ENCODE assay signal across 8 cellular contexts in the genomic region with DNA sequence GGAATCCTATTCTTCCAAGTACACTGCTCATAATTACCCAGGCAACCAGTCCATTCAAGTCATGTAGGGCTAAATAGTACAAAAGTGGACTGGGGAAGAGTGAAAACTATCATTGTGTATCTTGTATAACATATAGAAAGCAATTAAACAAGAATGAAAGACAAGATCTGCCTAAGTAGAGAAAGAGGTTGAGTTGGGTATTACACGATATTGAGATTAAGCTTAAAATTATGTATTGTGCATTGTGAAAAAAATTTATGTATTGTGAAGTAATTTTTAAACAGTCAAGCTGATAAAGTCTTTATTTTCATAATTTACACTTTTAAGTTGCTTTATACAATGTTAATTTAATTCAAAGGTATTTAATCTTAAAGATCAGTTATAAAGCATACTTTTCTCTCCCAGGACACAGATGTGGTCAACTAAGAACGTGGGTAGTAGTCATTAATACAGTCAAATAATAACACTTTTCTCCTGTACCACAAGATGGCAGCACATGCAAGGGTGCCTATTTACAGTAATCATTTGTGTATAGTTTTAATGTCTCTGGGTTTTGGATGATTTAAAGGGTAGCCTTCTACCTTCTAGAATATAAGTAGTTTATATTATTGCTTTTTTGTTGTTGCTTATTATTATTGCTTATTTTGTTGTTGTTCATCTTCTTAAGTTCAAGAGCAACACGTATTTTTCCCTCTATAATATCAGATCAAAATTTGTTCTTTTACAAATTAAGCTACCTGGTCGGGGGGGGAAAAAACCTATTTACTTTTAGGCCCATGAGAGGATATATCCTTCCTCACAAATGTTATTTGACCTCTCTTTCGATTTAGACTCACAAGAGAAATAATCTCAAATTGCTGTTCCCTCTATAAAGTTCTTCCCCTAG. TPM values are rescaled to one million over a fixed set of nuclear protein-coding genes. Genes with fewer than 3 reads are reported as not detected.
A peak's percentile ranks its signal among the peaks of the same experiment; 100 is the strongest.
DNase-seq lines count a peak whose midpoint lies in the region; ATAC-seq and TF ChIP-seq lines count a peak whose summit lies in the region.

No MANE protein-coding gene starts in this region.

- no peaks in the 10 kb centered on the region for H3K79me1 ChIP-seq in neuronal stem cell (ENCODE audit: low read depth, low read length)

- no peak overlapping the region for H3K18ac ChIP-seq in neuronal stem cell (ENCODE audit: low read length)

- no peak overlapping the region for H3K14ac ChIP-seq in neuronal stem cell (ENCODE audit: low read length)

- ATAC-seq in GM18858 (IDR thresholded peaks at IDR 0.05; ENCODE audit: unreplicated experiment) = peak; percentile 95
- ATAC-seq in HG02970 (IDR thresholded peaks at IDR 0.05; ENCODE audit: low FRiP score, unreplicated experiment) = peak; percentile 86

- no peaks in the 10 kb centered on the region for H3K9me3 ChIP-seq in neuronal stem cell (replicated peaks in 1 of 2; ENCODE audit: control insufficient read depth in 2 of 2, insufficient read depth in 1 of 2, low read depth in 1 of 2, low read length in 2 of 2)

- no peak overlapping the region for H4K8ac ChIP-seq in neuronal stem cell (ENCODE audit: low read depth, low read length)

- no peak overlapping the region for H4K91ac ChIP-seq in neuronal stem cell (ENCODE audit: low read depth, low read length, poor library complexity)

- no peaks in the 10 kb centered on the region for H3K4me1 ChIP-seq in neuronal stem cell (ENCODE audit: control insufficient read depth in 2 of 2, insufficient read depth in 1 of 2, low read depth in 1 of 2, low read length in 2 of 2)

- no peak overlapping the region for H3K9ac ChIP-seq in neuronal stem cell (ENCODE audit: low read depth, low read length, poor library complexity)

- H2BK120ac ChIP-seq in neuronal stem cell (ENCODE audit: low read depth, low read length) = no peak overlapping the region

- H2AK5ac ChIP-seq in neuronal stem cell (ENCODE audit: low read depth, low read length) = no peak overlapping the region

- H2AFZ ChIP-seq in neuronal stem cell (ENCODE audit: low read length) = no peak overlapping the region

- H3K36me3 ChIP-seq in neuronal stem cell (replicated peaks in 1 of 2; ENCODE audit: control insufficient read depth in 2 of 2, insufficient read depth in 2 of 2, low read length in 2 of 2) = peaks cover 0 to 2% of the 10 kb centered on the region in 2 donors

- no peak overlapping the region for H2BK15ac ChIP-seq in neuronal stem cell (ENCODE audit: low read length)

- WGBS in neuronal stem cell (ENCODE audit: extremely low coverage in 2 of 2, insufficient read length in 2 of 2, insufficient replicate concordance in 1 of 2), 2 donors = no CpG with 5 or more reads among the region's 5 CpGs

- TF ChIP-seq CTCF in fibroblast of pulmonary artery (IDR thresholded peaks at IDR 0.05; ENCODE audit: low read length, missing control alignments) = peak; percentile 77

- DNase-seq in COLO668 (lab: John Stamatoyannopoulos, UW; ENCODE audit: unreplicated experiment) (peak; percentile 23), NCI-H2029 treated with DMSO at 0.1 percent for 48 hours (lab: John Stamatoyannopoulos, UW) (peak; percentile 21), fibroblast of pulmonary artery (ENCODE audit: low read depth) (peak; percentile 83), neuronal stem cell (ENCODE audit: low spot score) (peak; percentile 47), NCI-H187 treated with DMSO at 0.1 percent for 48 hours (lab: John Stamatoyannopoulos, UW) (no peak)
- DNase-seq in activated CD4-positive, alpha-beta T cell treated with anti-CD3 and anti-CD28 coated beads for 48 hours = peak; percentile 26

- H3K4me3 ChIP-seq in fibroblast of pulmonary artery (replicated peaks; ENCODE audit: low read depth, low read length) (no peak overlapping the region), neuronal stem cell (ENCODE audit: low read length in 2 of 2) (no peak overlapping the region)

- no peak overlapping the region for H3K4ac ChIP-seq in neuronal stem cell (ENCODE audit: low read length)

- no peak overlapping the region for H3K23ac ChIP-seq in neuronal stem cell (ENCODE audit: low read depth, low read length, poor library complexity)

- no peak overlapping the region for H3K4me2 ChIP-seq in neuronal stem cell (ENCODE audit: insufficient read depth, low read length, poor library complexity, severe bottlenecking)

- H2BK12ac ChIP-seq in neuronal stem cell (ENCODE audit: low read length) = no peak overlapping the region

- no peak overlapping the region for H3K27ac ChIP-seq in neuronal stem cell (replicated peaks; ENCODE audit: low read length)

- H3K27me3 ChIP-seq in neuronal stem cell (ENCODE audit: control insufficient read depth in 3 of 3, insufficient read depth in 3 of 3, low read depth in 1 of 3, low read length in 3 of 3) = no peaks in the 10 kb centered on the region

- H2BK5ac ChIP-seq in neuronal stem cell (ENCODE audit: low read length) = no peak overlapping the region

RNA-seq across cellular contexts. Expression of gene SLC27A6, which starts 59.8 kb away (rescaled TPM):
- polyA plus RNA-seq in neuronal stem cell (2013, experiment 1 of 2) = 1.4 TPM
- 1.5 TPM for polyA plus RNA-seq in neuronal stem cell (2013, experiment 2 of 2)
